8 cellular contexts compared by ENCODE assay signal in genomic region chr17:31596382-31597323, GRCh38.
DNase-seq lines count a peak whose midpoint lies in the region; ATAC-seq and TF ChIP-seq lines count a peak whose summit lies in the region.

No MANE protein-coding gene starts in this region.

- H3K27me3 ChIP-seq in right atrium auricular region: no peaks in the 10 kb centered on the region
- H3K27me3 ChIP-seq in sigmoid colon: no peaks in the 10 kb centered on the region

- H3K27ac ChIP-seq in right atrium auricular region (peak overlapping the region; percentile 83 to 92), sigmoid colon (peak overlapping the region; percentile 75 to 82 (median 80))

- intact Hi-C loops in sigmoid colon (cut with DNase I): loop anchor here (5.0 kb wide), 1 partner anchor 34 kb away; no protein-coding TSS in a partner anchor

- no peak overlapping the region for H3K4me3 ChIP-seq in right atrium auricular region
- no peak overlapping the region for H3K4me3 ChIP-seq in sigmoid colon

- TF ChIP-seq CTCF in right atrium auricular region (IDR thresholded peaks at IDR 0.05): peak in 1 of 2 donors; percentile 33
- no peak for TF ChIP-seq CTCF in sigmoid colon (IDR thresholded peaks at IDR 0.05)

- DNase-seq in DMS 273 (lab: John Stamatoyannopoulos, UW; ENCODE audit: unreplicated experiment) (peak; percentile 59), Kasumi-1 (lab: John Stamatoyannopoulos, UW) (peak; percentile 91 to 94), anterior cingulate cortex (lab: John Stamatoyannopoulos, UW) (peak in 42 of 58 donors; percentile 8 to 70 (median 34)), right atrium auricular region (ENCODE audit: low spot score) (peak; percentile 80), sigmoid colon (peak; percentile 91), NCI-H1417 (lab: John Stamatoyannopoulos, UW) (no peak), NCI-H1694 (lab: John Stamatoyannopoulos, UW) (no peak)

- H3K9me3 ChIP-seq in right atrium auricular region (no peaks in the 10 kb centered on the region), sigmoid colon (no peaks in the 10 kb centered on the region)

- 56 to 84% methylated on average over 16 of the region's 16 CpGs for WGBS in sigmoid colon, 2 donors

- ATAC-seq in GM21360 (IDR thresholded peaks at IDR 0.05; ENCODE audit: unreplicated experiment): peak; percentile 58

- TF ChIP-seq POLR2A in sigmoid colon (IDR thresholded peaks at IDR 0.05): no peak

- TF ChIP-seq EP300 in sigmoid colon (IDR thresholded peaks at IDR 0.05): peak in 1 of 4 donors; percentile 67

- H3K36me3 ChIP-seq in right atrium auricular region (no peaks in the 10 kb centered on the region), sigmoid colon (peaks cover 1 to 22% (median 5%) of the 10 kb centered on the region in 4 donors)

- peaks cover 0 to 17% of the 10 kb centered on the region in 2 donors for H3K4me1 ChIP-seq in right atrium auricular region
- H3K4me1 ChIP-seq in sigmoid colon: peaks cover 0 to 41% (median 27%) of the 10 kb centered on the region in 4 donors

Comparison
In these comparisons a context has a peak if more than half of its experiments do, and no peak if none do; other contexts are left out.
1. DNase-seq: peak in DMS 273 (single experiment), Kasumi-1 (2 of 2), anterior cingulate cortex (42 of 58), right atrium auricular region (single experiment) and sigmoid colon (single experiment); none in NCI-H1417 (0 of 3) and NCI-H1694 (single experiment).